Comparison of ENCODE assay signal across 20 cellular contexts in genomic region chr4:7783560-7783959, GRCh38.
DNase-seq lines count a peak whose midpoint lies in the region; ATAC-seq, FAIRE-seq and TF ChIP-seq lines count a peak whose summit lies in the region.
"Had no signal": no experiment of that assay in that cellular context is flagged by ENCODE, and none has a peak within 500 bp of the region (broad histone marks: within the 10 kb centered on the region; RNA-seq: fewer than 3 reads in every experiment).

No MANE protein-coding gene starts in this region.

- POLR2A ChIA-PET in IMR-90 (lab: Charles Lee; ENCODE audit: unreplicated experiment) (no interaction called here), H1 (lab: Charles Lee; ENCODE audit: partially characterized antibody) (no interaction called here)

- H3K27me3 ChIP-seq in IMR-90 (ENCODE audit: control insufficient read depth, insufficient read depth, low read length) (no peaks in the 10 kb centered on the region), H1 (replicated peaks in 1 of 4; ENCODE audit: control insufficient read depth in 3 of 4, extremely low read depth in 1 of 4, insufficient read depth in 3 of 4, low read length in 3 of 4) (no peaks in the 10 kb centered on the region), sigmoid colon (no peaks in the 10 kb centered on the region), mesendoderm (ENCODE audit: insufficient read depth, low read length, poor library complexity) (no peaks in the 10 kb centered on the region)

- no peak overlapping the region; the same call in 1 of the 2 replicates for H4K5ac ChIP-seq in IMR-90 (ENCODE audit: low read depth, low read length)
- no peak overlapping the region for H4K5ac ChIP-seq in H1 (ENCODE audit: insufficient read length, low read depth, low read length)
- no peak overlapping the region for H4K5ac ChIP-seq in mesendoderm (ENCODE audit: low read length)

- dilution Hi-C loops in IMR-90 (cut with HindIII; ENCODE audit: low sequenced_read_pairs, unreplicated experiment), result no loop called here

- H3K36me3 Mint-ChIP-seq in activated T-cell treated with anti-CD3 and anti-CD28 coated beads, Interleukin-2, amount 50 U/mL, for 72 hours (ENCODE audit: insufficient read depth in 2 of 2), result peaks cover 6 to 7% of the 10 kb centered on the region in 2 donors
- H3K36me3 Mint-ChIP-seq: naive B cell had no signal

- no TSS peak for BruUV-seq in IMR-90 (replicated peaks; lab: Mats Ljungman, UMichigan)

- H3K4me1 ChIP-seq in IMR-90 (ENCODE audit: control insufficient read depth, insufficient read depth, low read length) (peaks cover 21% of the 10 kb centered on the region), H1 (replicated peaks in 1 of 4; ENCODE audit: control insufficient read depth in 3 of 4, insufficient read depth in 4 of 4, low read length in 3 of 4) (no peaks in the 10 kb centered on the region), sigmoid colon (peaks cover 0 to 54% (median 42%) of the 10 kb centered on the region in 4 donors), mesendoderm (ENCODE audit: control insufficient read depth, low read depth, low read length) (no peaks in the 10 kb centered on the region)
- H3K4me1 ChIP-seq: prostate gland had no signal

- intact Hi-C loops in IMR-90 (cut with micrococcal nuclease) (no loop called here), sigmoid colon (cut with DNase I) (no loop called here)

- no peak for TF ChIP-seq POLR2A in IMR-90 (IDR thresholded peaks at IDR 0.05; ENCODE audit: low read depth, low read length)
- no peak for TF ChIP-seq POLR2A in H1 (IDR thresholded peaks at IDR 0.05; ENCODE audit: control extremely low read depth in 1 of 2, low read depth in 2 of 2, low read length in 2 of 2)
- TF ChIP-seq POLR2A in sigmoid colon (IDR thresholded peaks at IDR 0.05), result no peak

- no peaks in the 10 kb centered on the region for H3K23me2 ChIP-seq in H1 (ENCODE audit: low read depth, low read length)

- H2BK15ac ChIP-seq in IMR-90 (ENCODE audit: low read depth, low read length) (no peak overlapping the region), H1 (ENCODE audit: low read length) (no peak overlapping the region), mesendoderm (replicated peaks; ENCODE audit: low read depth) (no peak overlapping the region)

- no peaks in the 10 kb centered on the region for H3K27me3 Mint-ChIP-seq in activated T-cell treated with anti-CD3 and anti-CD28 coated beads, Interleukin-2, amount 50 U/mL, for 72 hours (ENCODE audit: low read depth)

- H4K8ac ChIP-seq in IMR-90 (ENCODE audit: low read depth in 2 of 2, low read length in 2 of 2), result no peak overlapping the region
- H4K8ac ChIP-seq in H1 (ENCODE audit: extremely low read depth, insufficient read depth, low read length), result no peak overlapping the region
- no peak overlapping the region for H4K8ac ChIP-seq in mesendoderm (ENCODE audit: low read depth, low read length)

- no peak for ATAC-seq in activated T-cell treated with anti-CD3 and anti-CD28 coated beads, Interleukin-2, amount 50 U/mL, for 72 hours (replicated peaks in 1 of 2)
- ATAC-seq in IMR-90 (ENCODE audit: low read depth) (no peak), HG03432 (IDR thresholded peaks at IDR 0.05; ENCODE audit: unreplicated experiment) (no peak)
- ATAC-seq: left lobe of liver, Panc1 had no signal

- FAIRE-seq in H1 (lab: Jason Lieb, UNC), result no peak
- FAIRE-seq: TTC549 had no signal

- in situ Hi-C loops in IMR-90 (cut with MboI; ENCODE audit: low sequenced_read_pairs), result no loop called here

- H2AK5ac ChIP-seq in IMR-90 (ENCODE audit: low read depth, low read length) (no peak overlapping the region), H1 (ENCODE audit: low read depth, low read length) (no peak overlapping the region), mesendoderm (ENCODE audit: low read length) (no peak overlapping the region)

- no peak overlapping the region for H3K4me3 Mint-ChIP-seq in activated T-cell treated with anti-CD3 and anti-CD28 coated beads, Interleukin-2, amount 50 U/mL, for 72 hours

- peak overlapping the region; percentile 88 for H3K27ac Mint-ChIP-seq in activated T-cell treated with anti-CD3 and anti-CD28 coated beads, Interleukin-2, amount 50 U/mL, for 72 hours
- H3K27ac Mint-ChIP-seq: naive B cell had no signal

- no peak overlapping the region for H3K4me2 ChIP-seq in IMR-90 (ENCODE audit: low read depth, low read length)
- no peak overlapping the region for H3K4me2 ChIP-seq in H1 (ENCODE audit: insufficient read depth in 1 of 2, low read depth in 2 of 2, low read length in 2 of 2)
- no peak overlapping the region for H3K4me2 ChIP-seq in mesendoderm (ENCODE audit: low read length)

- no peak overlapping the region for H3K9ac ChIP-seq in IMR-90 (ENCODE audit: low read depth, low read length)
- no peak overlapping the region for H3K9ac ChIP-seq in H1 (replicated peaks in 1 of 4; ENCODE audit: extremely low read depth in 1 of 4, low read depth in 3 of 4, low read length in 3 of 4)
- H3K9ac ChIP-seq in mesendoderm (ENCODE audit: low read length), result no peak overlapping the region

- DNase-seq in activated T-cell treated with anti-CD3 and anti-CD28 coated beads, Interleukin-2, amount 50 U/mL, for 72 hours, result no peak
- DNase-seq in activated T-cell treated with anti-CD3 and anti-CD28 coated beads for 4 hours, result no peak
- no peak for DNase-seq in IMR-90
- DNase-seq in H1 (ENCODE audit: low read depth in 1 of 2, low spot score in 2 of 2), result no peak
- DNase-seq in sigmoid colon, result peak; percentile 61
- no peak for DNase-seq in GM20000 (ENCODE audit: low spot score)
- DNase-seq in mesendoderm, result no peak
- DNase-seq: ACHN; activated gamma-delta T cell; COR-L47; effector memory CD4-positive, alpha-beta T cell; naive B cell; NCI-H1092; NCI-H2107; NCI-H774 had no signal

- H2BK120ac ChIP-seq in IMR-90 (ENCODE audit: low read depth, low read length) (no peak overlapping the region), H1 (replicated peaks; ENCODE audit: low read depth, low read length) (no peak overlapping the region), mesendoderm (ENCODE audit: low read depth, low read length) (no peak overlapping the region)

- no peak for TF ChIP-seq EP300 in H1 (IDR thresholded peaks at IDR 0.05; ENCODE audit: borderline replicate concordance in 1 of 2, low read depth in 2 of 2, low read length in 2 of 2)
- no peak for TF ChIP-seq EP300 in sigmoid colon (IDR thresholded peaks at IDR 0.05)

- peak overlapping the region; percentile 36; the same call in 1 of the 2 replicates for H3K4ac ChIP-seq in IMR-90 (ENCODE audit: low read depth, low read length)
- H3K4ac ChIP-seq in H1 (replicated peaks; ENCODE audit: insufficient read length, low read depth, low read length), result no peak overlapping the region
- no peak overlapping the region for H3K4ac ChIP-seq in mesendoderm (ENCODE audit: low read depth, low read length)

- no peaks in the 10 kb centered on the region for H3K9me3 ChIP-seq in IMR-90 (ENCODE audit: control insufficient read depth, insufficient read depth, low read length)
- H3K9me3 ChIP-seq in H1 (ENCODE audit: insufficient read depth in 2 of 2, low read depth in 1 of 2, low read length in 1 of 2), result no peaks in the 10 kb centered on the region
- H3K9me3 ChIP-seq in sigmoid colon, result no peaks in the 10 kb centered on the region
- H3K9me3 ChIP-seq: prostate gland had no signal

- H2BK20ac ChIP-seq in IMR-90 (ENCODE audit: low read depth, low read length), result no peak overlapping the region
- no peak overlapping the region for H2BK20ac ChIP-seq in H1 (ENCODE audit: low read length)

- H3K9me3 Mint-ChIP-seq in activated T-cell treated with anti-CD3 and anti-CD28 coated beads, Interleukin-2, amount 50 U/mL, for 72 hours, result no peaks in the 10 kb centered on the region
- H3K9me3 Mint-ChIP-seq: naive B cell had no signal

- no peak overlapping the region for H3K4me3 ChIP-seq in IMR-90 (ENCODE audit: insufficient read depth, low read depth, low read length)
- no peak overlapping the region for H3K4me3 ChIP-seq in H1 (ENCODE audit: extremely low read depth in 1 of 4, insufficient read depth in 2 of 4, low read depth in 3 of 4, low read length in 4 of 4)
- no peak overlapping the region for H3K4me3 ChIP-seq in sigmoid colon
- no peak overlapping the region for H3K4me3 ChIP-seq in mesendoderm (ENCODE audit: low read length)
- H3K4me3 ChIP-seq: prostate gland had no signal

- H3K18ac ChIP-seq in IMR-90 (ENCODE audit: low read depth, low read length) (no peak overlapping the region), H1 (ENCODE audit: extremely low read depth, low read length) (no peak overlapping the region), mesendoderm (ENCODE audit: low read length) (no peak overlapping the region)

- TF ChIP-seq CTCF in IMR-90 (conservative IDR thresholded peaks at IDR 0.05; ENCODE audit: low read depth, low read length) (no peak), H1 (IDR thresholded peaks at IDR 0.05; ENCODE audit: control extremely low read depth in 1 of 3, insufficient read depth in 1 of 3, low read depth in 1 of 3, low read length in 3 of 3) (no peak), sigmoid colon (IDR thresholded peaks at IDR 0.05) (no peak), GM20000 (IDR thresholded peaks at IDR 0.05; ENCODE audit: extremely low read depth, missing control alignments) (no peak)

- WGBS in IMR-90 (ENCODE audit: extremely low coverage in 2 of 2, insufficient read length in 1 of 2), 2 experiments, result 97% methylated on average over 8 of the region's 8 CpGs; no CpG with 5 or more reads in 1 of the 2 experiments
- 91% methylated on average over 8 of the region's 8 CpGs; no CpG with 5 or more reads in 1 of the 2 experiments for WGBS in H1 (ENCODE audit: extremely low coverage in 1 of 2, insufficient coverage in 1 of 2, insufficient read length in 1 of 2, insufficient replicate concordance in 2 of 2, low coverage in 1 of 2, low lambda C conversion rate in 2 of 2, missing lambda C conversion rate in 1 of 2), 2 experiments
- WGBS in sigmoid colon, 2 donors, result 26 to 71% methylated on average over 8 of the region's 8 CpGs
- no CpG with 5 or more reads among the region's 8 CpGs for WGBS in mesendoderm (ENCODE audit: extremely low coverage, insufficient coverage, low lambda C conversion rate)

- H3K79me2 ChIP-seq in H1 (ENCODE audit: control insufficient read depth in 1 of 2, insufficient read depth in 2 of 2, low read length in 2 of 2) (no peaks in the 10 kb centered on the region), mesendoderm (ENCODE audit: control insufficient read depth, insufficient read depth, low read length) (no peaks in the 10 kb centered on the region)

- peaks cover 31% of the 10 kb centered on the region for H4K20me1 ChIP-seq in IMR-90 (ENCODE audit: insufficient read depth, low read length)
- peaks cover 0 to 2% of the 10 kb centered on the region in 2 experiments for H4K20me1 ChIP-seq in H1 (replicated peaks in 1 of 2; ENCODE audit: control insufficient read depth in 1 of 2, insufficient read depth in 2 of 2, low read length in 2 of 2)

- TF ChIP-seq RAD21 in IMR-90 (IDR thresholded peaks at IDR 0.05; ENCODE audit: low read length) (no peak), H1 (IDR thresholded peaks at IDR 0.05 in 1 of 2, conservative IDR thresholded peaks at IDR 0.05 in 1 of 2; ENCODE audit: low read depth in 2 of 2, low read length in 2 of 2) (no peak)

- no peak overlapping the region for H3K14ac ChIP-seq in IMR-90 (replicated peaks; ENCODE audit: low read depth, low read length)
- H3K14ac ChIP-seq in H1 (ENCODE audit: insufficient read length), result no peak overlapping the region

- no peak overlapping the region for H3K27ac ChIP-seq in IMR-90 (ENCODE audit: insufficient read depth, low read length)
- no peak overlapping the region; the same call in 1 of the 2 replicates for H3K27ac ChIP-seq in H1 (ENCODE audit: low read depth, low read length)
- peak overlapping the region in 3 of 4 donors; percentile 33 to 58 (median 48) for H3K27ac ChIP-seq in sigmoid colon
- no peak overlapping the region for H3K27ac ChIP-seq in mesendoderm (ENCODE audit: low read depth, low read length)
- H3K27ac ChIP-seq: prostate gland had no signal

- H2BK5ac ChIP-seq in IMR-90 (ENCODE audit: low read depth, low read length, poor library complexity, severe bottlenecking), result no peak overlapping the region
- no peak overlapping the region for H2BK5ac ChIP-seq in H1 (ENCODE audit: low read depth, low read length)
- no peak overlapping the region for H2BK5ac ChIP-seq in mesendoderm (ENCODE audit: low read length)

- no peak overlapping the region for H3K23ac ChIP-seq in IMR-90 (ENCODE audit: low read depth, low read length)
- H3K23ac ChIP-seq in H1 (ENCODE audit: insufficient read length), result no peak overlapping the region
- no peak overlapping the region for H3K23ac ChIP-seq in mesendoderm (ENCODE audit: low read length)

- H3K56ac ChIP-seq in IMR-90 (ENCODE audit: extremely low read depth, insufficient read depth, low read length), result no peak overlapping the region
- no peak overlapping the region for H3K56ac ChIP-seq in H1 (replicated peaks; ENCODE audit: insufficient read length, low read depth, low read length)
- H3K56ac ChIP-seq in mesendoderm (ENCODE audit: low read length), result no peak overlapping the region

- peaks cover 13% of the 10 kb centered on the region for H3K4me1 Mint-ChIP-seq in activated T-cell treated with anti-CD3 and anti-CD28 coated beads, Interleukin-2, amount 50 U/mL, for 72 hours (ENCODE audit: low read depth)
- H3K4me1 Mint-ChIP-seq: naive B cell had no signal

- no peak overlapping the region for H2BK12ac ChIP-seq in H1 (ENCODE audit: low read depth, low read length)

- CTCF ChIA-PET in IMR-90 (lab: Yijun Ruan, JAX) (interaction anchor here (0.6 kb wide), 1 partner anchor 48 kb away, joined by 3 read pairs; no protein-coding TSS in a partner anchor), H1 (lab: Charles Lee; ENCODE audit: partially characterized antibody) (interaction anchor here (1.1 to 3.8 kb wide), 3 partner anchors 18 to 22 kb away, joined by 3 to 15 read pairs (median 4); no protein-coding TSS in a partner anchor)

- no peak overlapping the region for H4K91ac ChIP-seq in IMR-90 (ENCODE audit: insufficient read depth, low read depth, low read length)
- H4K91ac ChIP-seq in H1 (replicated peaks; ENCODE audit: insufficient read length, low read length), result peak overlapping the region; percentile 52

- H3K79me1 ChIP-seq in IMR-90 (ENCODE audit: low read depth in 1 of 2, low read length in 2 of 2), result peaks cover 35 to 79% of the 10 kb centered on the region in 2 experiments
- H3K79me1 ChIP-seq in H1 (ENCODE audit: low read depth, low read length), result no peaks in the 10 kb centered on the region
- H3K79me1 ChIP-seq in mesendoderm (ENCODE audit: low read length), result no peaks in the 10 kb centered on the region

- peaks cover 11% of the 10 kb centered on the region for H3K9me1 ChIP-seq in IMR-90 (ENCODE audit: insufficient read depth, low read length)

- H2AFZ ChIP-seq in IMR-90 (replicated peaks; ENCODE audit: low read length, poor library complexity) (peak overlapping the region; percentile 6), H1 (ENCODE audit: low read length) (no peak overlapping the region)

- H2AK9ac ChIP-seq in IMR-90 (replicated peaks; ENCODE audit: low read depth, low read length, poor library complexity), result no peak overlapping the region

- H3K36me3 ChIP-seq in IMR-90 (ENCODE audit: control insufficient read depth, insufficient read depth, low read length) (peaks cover 59% of the 10 kb centered on the region), H1 (ENCODE audit: control insufficient read depth in 2 of 4, insufficient read depth in 4 of 4, low read length in 3 of 4) (peaks cover 0 to under 1% (median 0%) of the 10 kb centered on the region in 4 experiments; a peak in 2 of 8 replicates), sigmoid colon (peaks cover 0 to 32% (median under 1%) of the 10 kb centered on the region in 4 donors), mesendoderm (ENCODE audit: control insufficient read depth, insufficient read depth, low read length) (peaks cover 3% of the 10 kb centered on the region)
- H3K36me3 ChIP-seq: prostate gland had no signal

Comparison
In these comparisons a context has a peak if more than half of its experiments do, and no peak if none do; other contexts are left out.
1. H3K27ac ChIP-seq: peak in sigmoid colon (3 of 4); none in IMR-90 (single experiment), H1 (single experiment) and mesendoderm (single experiment).